ENCODE assay signal across 23 cellular contexts in the genomic region with DNA sequence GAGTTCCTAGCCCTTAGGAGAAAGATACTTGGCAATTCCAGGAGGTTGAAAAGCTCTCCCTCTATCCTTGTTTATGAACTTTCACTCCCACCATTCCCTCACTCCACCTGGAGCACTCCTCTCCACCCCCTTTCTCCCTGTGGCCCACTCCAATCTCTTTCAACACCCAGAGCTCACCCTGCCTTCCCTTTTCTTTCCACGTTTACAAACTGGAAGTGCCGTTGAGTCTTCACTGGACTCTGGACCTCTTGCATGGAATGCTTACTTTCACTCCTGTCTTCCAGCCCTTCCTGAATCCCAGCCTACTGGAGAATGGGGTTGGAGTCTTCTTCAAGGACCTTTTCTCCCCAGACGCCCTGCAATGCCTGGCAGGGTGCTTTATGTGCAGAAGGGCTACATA.
DNase-seq lines count a peak whose midpoint lies in the region; ATAC-seq, FAIRE-seq and TF ChIP-seq lines count a peak whose summit lies in the region.
"Had no signal": no experiment of that assay in that cellular context is flagged by ENCODE, and none has a peak within 500 bp of the region (broad histone marks: within the 10 kb centered on the region; RNA-seq: fewer than 3 reads in every experiment).

No MANE protein-coding gene starts in this region.

- ATAC-seq in HepG2 (no peak), GM18868 (IDR thresholded peaks at IDR 0.05; ENCODE audit: unreplicated experiment) (no peak), HG02938 (IDR thresholded peaks at IDR 0.05; ENCODE audit: unreplicated experiment) (no peak)

- no peaks in the 10 kb centered on the region for H4K20me1 ChIP-seq in HepG2 (ENCODE audit: insufficient read depth, low read length)

- H3K23ac ChIP-seq in trophoblast cell (ENCODE audit: low read length) = no peak overlapping the region

- H3K79me1 ChIP-seq in trophoblast cell (ENCODE audit: low read length) = peaks cover 18% of the 10 kb centered on the region

- H3K4me3 ChIP-seq in Caco-2 (ENCODE audit: low read depth, low read length) (no peak overlapping the region), colonic mucosa (no peak overlapping the region), HepG2 (replicated peaks in 1 of 3; ENCODE audit: insufficient read depth in 1 of 3, low read depth in 2 of 3, low read length in 3 of 3) (no peak overlapping the region), trophoblast cell (ENCODE audit: low read depth, low read length) (no peak overlapping the region)
- H3K4me3 ChIP-seq: HAP-1 had no signal

- H3K4me2 ChIP-seq in HepG2 (ENCODE audit: low read depth, low read length) (peak overlapping the region; percentile 40), trophoblast cell (ENCODE audit: low read length) (no peak overlapping the region)

- no peak for TF ChIP-seq RAD21 in HepG2 (CRISPR knock-in tag; IDR thresholded peaks at IDR 0.05)

- no peaks in the 10 kb centered on the region for H3K9me3 ChIP-seq in Caco-2
- no peaks in the 10 kb centered on the region for H3K9me3 ChIP-seq in colonic mucosa
- H3K9me3 ChIP-seq in HepG2 (ENCODE audit: low read length) = 0 out of 2 replicates have a peak, but pooled peaks cover 4% of the 10 kb centered on the region
- no peaks in the 10 kb centered on the region for H3K9me3 ChIP-seq in trophoblast cell (ENCODE audit: insufficient read depth, low read depth, low read length)
- H3K9me3 ChIP-seq: HAP-1 had no signal

- H3K27ac ChIP-seq in colonic mucosa (no peak overlapping the region), HepG2 (ENCODE audit: extremely low read length, insufficient read depth, low read length) (peak overlapping the region; percentile 77), trophoblast cell (ENCODE audit: low read depth, low read length) (no peak overlapping the region)
- H3K27ac ChIP-seq: HL-60 had no signal

- H3K27ac Mint-ChIP-seq in Caco-2 (ENCODE audit: unreplicated experiment) = peak overlapping the region; percentile 11
- H3K27ac Mint-ChIP-seq: B cell; CD4-positive, alpha-beta T cell; HFFc6 had no signal

- H2AFZ ChIP-seq in HepG2 (ENCODE audit: low read length) (no peak overlapping the region), trophoblast cell (ENCODE audit: insufficient read depth, low read length, poor library complexity) (no peak overlapping the region)

- H4K91ac ChIP-seq in trophoblast cell (ENCODE audit: low read depth, low read length) = peak overlapping the region; percentile 32

- POLR2A ChIA-PET in Caco-2 (lab: Charles Lee) = no interaction called here
- POLR2A ChIA-PET in HepG2 (lab: Yijun Ruan, JAX) = interaction anchor here (0.7 to 2.7 kb wide), 4 partner anchors 12 to 196 kb away, joined by 3 to 14 read pairs (median 4); no protein-coding TSS in a partner anchor

- H3K4me3 Mint-ChIP-seq in Caco-2 (ENCODE audit: unreplicated experiment) = no peak overlapping the region
- H3K4me3 Mint-ChIP-seq: B cell; CD4-positive, alpha-beta T cell; HFFc6 had no signal

- no peaks in the 10 kb centered on the region for H3K27me3 Mint-ChIP-seq in Caco-2 (ENCODE audit: insufficient read depth, unreplicated experiment)
- H3K27me3 Mint-ChIP-seq: CD4-positive, alpha-beta T cell had no signal

- peak overlapping the region; percentile 41 for H2AK5ac ChIP-seq in trophoblast cell (ENCODE audit: low read length)

- H3K4me1 Mint-ChIP-seq in Caco-2 (ENCODE audit: low read depth, unreplicated experiment) = peaks cover 42% of the 10 kb centered on the region

- H3K9ac ChIP-seq in colonic mucosa (ENCODE audit: low read depth in 2 of 2, low read length in 2 of 2) = no peak overlapping the region
- H3K9ac ChIP-seq in HepG2 (ENCODE audit: insufficient read depth, low read depth, low read length) = no peak overlapping the region; the same call in 1 of the 2 replicates
- no peak overlapping the region for H3K9ac ChIP-seq in trophoblast cell (ENCODE audit: low read length)

- no peak overlapping the region for H4K12ac ChIP-seq in trophoblast cell (ENCODE audit: low read depth, low read length)

- DNase-seq in Caco-2 (no peak), colonic mucosa (peak; percentile 40), HepG2 (ENCODE audit: low spot score) (peak; percentile 44), trophoblast cell (no peak), AG20443 (ENCODE audit: low spot score) (no peak)
- DNase-seq in stimulated activated CD4-positive, alpha-beta T cell treated with anti-CD3 and anti-CD28 coated beads, Interleukin-15, amount 100 ng/mL, for 24 hours = no peak
- DNase-seq: 8988T; ACHN; C1 segment of cervical spinal cord; CD4-positive, alpha-beta T cell; DMS153; DMS79 treated with DMSO at 0.1 percent for 48 hours; EL; HFFc6 had no signal

- in situ Hi-C loops in HepG2 (cut with HindIII; ENCODE audit: extremely low pct_ligation_motif_present, low pct_unique_long_range_greater_than_20kb) = no loop called here

- intact Hi-C loops in Caco-2 (cut with micrococcal nuclease; ENCODE audit: unreplicated experiment) (no loop called here), colonic mucosa (cut with DNase I) (no loop called here), HepG2 (cut with micrococcal nuclease; ENCODE audit: unreplicated experiment) (no loop called here)

- no peak overlapping the region for H3K4ac ChIP-seq in trophoblast cell (ENCODE audit: low read depth, low read length)

- FAIRE-seq in HepG2 (lab: Jason Lieb, UNC) = no peak
- FAIRE-seq: G401.6, GM12891, GM19239, H1 had no signal

- H3K36me3 ChIP-seq in Caco-2 (ENCODE audit: control insufficient read depth, insufficient read depth, low read length) (no peaks in the 10 kb centered on the region), colonic mucosa (no peaks in the 10 kb centered on the region), HepG2 (replicated peaks in 1 of 2; ENCODE audit: control insufficient read depth in 1 of 2, insufficient read depth in 2 of 2, low read length in 2 of 2) (no peaks in the 10 kb centered on the region), trophoblast cell (ENCODE audit: control insufficient read depth in 1 of 2, insufficient read depth in 2 of 2, low read length in 2 of 2) (no peaks in the 10 kb centered on the region)
- H3K36me3 ChIP-seq: HAP-1 had no signal

- 13% methylated on average over 3 of the region's 3 CpGs for WGBS in HepG2 (ENCODE audit: low lambda C conversion rate)
- WGBS in trophoblast cell (ENCODE audit: extremely low coverage, insufficient coverage, insufficient read length) = no CpG with 5 or more reads among the region's 3 CpGs

- BruUV-seq in Caco-2 (replicated peaks; lab: Mats Ljungman, UMichigan) = no TSS peak
- BruUV-seq in HepG2 (replicated peaks; lab: Mats Ljungman, UMichigan) = no TSS peak

- peaks cover 48% of the 10 kb centered on the region for H3K4me1 ChIP-seq in Caco-2
- H3K4me1 ChIP-seq in colonic mucosa = peaks cover 11% of the 10 kb centered on the region
- H3K4me1 ChIP-seq in HepG2 (ENCODE audit: insufficient read depth, low read length) = peaks cover 71% of the 10 kb centered on the region
- H3K4me1 ChIP-seq in trophoblast cell (ENCODE audit: control insufficient read depth in 1 of 2, insufficient read depth in 2 of 2, low read length in 2 of 2) = peaks cover 12 to 33% of the 10 kb centered on the region in 2 experiments
- H3K4me1 ChIP-seq: HAP-1 had no signal

- H3K79me2 ChIP-seq in HepG2 (ENCODE audit: insufficient read depth, low read length) (no peaks in the 10 kb centered on the region), trophoblast cell (ENCODE audit: control insufficient read depth, insufficient read depth, low read length, poor library complexity) (no peaks in the 10 kb centered on the region)

- H2BK5ac ChIP-seq in trophoblast cell (ENCODE audit: low read depth, low read length, poor library complexity) = no peak overlapping the region

- peak overlapping the region; percentile 15 for H2BK120ac ChIP-seq in trophoblast cell (ENCODE audit: insufficient read depth, low read length, poor library complexity)

- TF ChIP-seq CTCF in Caco-2 (IDR thresholded peaks at IDR 0.05; ENCODE audit: insufficient read depth in 1 of 2, low read depth in 1 of 2, low read length in 1 of 2, severe bottlenecking in 1 of 2, unreplicated experiment in 1 of 2) (no peak), colonic mucosa (IDR thresholded peaks at IDR 0.05) (no peak), HepG2 (CRISPR knock-in tag; IDR thresholded peaks at IDR 0.05) (no peak)

- no peak overlapping the region for H3K14ac ChIP-seq in trophoblast cell (ENCODE audit: low read length)

- peaks cover 8% of the 10 kb centered on the region for H3K9me3 Mint-ChIP-seq in Caco-2 (ENCODE audit: unreplicated experiment)

- H3K27me3 ChIP-seq in Caco-2 (replicated peaks; ENCODE audit: control insufficient read depth, insufficient read depth, low read length) (no peaks in the 10 kb centered on the region), colonic mucosa (no peaks in the 10 kb centered on the region), HepG2 (ENCODE audit: control insufficient read depth in 1 of 2, insufficient read depth in 2 of 2, low read length in 2 of 2) (no peaks in the 10 kb centered on the region), trophoblast cell (ENCODE audit: insufficient read depth, low read length) (no peaks in the 10 kb centered on the region)

- H3K18ac ChIP-seq in trophoblast cell (ENCODE audit: low read length) = no peak overlapping the region

- peak overlapping the region; percentile 32 for H2BK12ac ChIP-seq in trophoblast cell (ENCODE audit: low read length)

- H3K36me3 Mint-ChIP-seq in Caco-2 (ENCODE audit: insufficient read depth, unreplicated experiment) = no peaks in the 10 kb centered on the region

- no peak overlapping the region for H4K8ac ChIP-seq in trophoblast cell (ENCODE audit: low read depth, low read length)

- CTCF ChIA-PET in Caco-2 (lab: Charles Lee) = no interaction called here
- CTCF ChIA-PET in HepG2 (lab: Yijun Ruan, JAX; ENCODE audit: low intra/inter-chr PET ratio, low total read pairs) = no interaction called here

- TF ChIP-seq POLR2A in HepG2 (IDR thresholded peaks at IDR 0.05; ENCODE audit: insufficient read depth in 1 of 2, low read depth in 2 of 2, low read length in 2 of 2) = no peak

- TF ChIP-seq EP300 in HepG2 (IDR thresholded peaks at IDR 0.05; ENCODE audit: low read depth in 2 of 2, low read length in 2 of 2) (peak in 1 of 2 experiments; percentile 32; a peak in 1 of 4 replicates), HepG2 (CRISPR knock-in tag; IDR thresholded peaks at IDR 0.05; ENCODE audit: borderline replicate concordance) (no peak)

TF ChIP-seq in HepG2, 621 proteins besides CTCF, POLR2A, EP300 and RAD21 (continues in another document):
- TF ChIP-seq HNF4A (CRISPR knock-in tag; IDR thresholded peaks at IDR 0.05) (peak; percentile 74), PHF8 (CRISPR knock-in tag; IDR thresholded peaks at IDR 0.05) (0 out of 2 replicates have a peak, but pooled peaks have one; percentile 22)

Comparison
In these comparisons a context has a peak if more than half of its experiments do, and no peak if none do; other contexts are left out.
1. DNase-seq: peak in colonic mucosa (single experiment) and HepG2 (single experiment); none in Caco-2 (0 of 2), trophoblast cell (0 of 2), stimulated activated CD4-positive, alpha-beta T cell treated with anti-CD3 and anti-CD28 coated beads, Interleukin-15, amount 100 ng/mL, for 24 hours (single experiment) and AG20443 (single experiment).